8 cellular contexts compared by ENCODE assay signal in the genomic region with DNA sequence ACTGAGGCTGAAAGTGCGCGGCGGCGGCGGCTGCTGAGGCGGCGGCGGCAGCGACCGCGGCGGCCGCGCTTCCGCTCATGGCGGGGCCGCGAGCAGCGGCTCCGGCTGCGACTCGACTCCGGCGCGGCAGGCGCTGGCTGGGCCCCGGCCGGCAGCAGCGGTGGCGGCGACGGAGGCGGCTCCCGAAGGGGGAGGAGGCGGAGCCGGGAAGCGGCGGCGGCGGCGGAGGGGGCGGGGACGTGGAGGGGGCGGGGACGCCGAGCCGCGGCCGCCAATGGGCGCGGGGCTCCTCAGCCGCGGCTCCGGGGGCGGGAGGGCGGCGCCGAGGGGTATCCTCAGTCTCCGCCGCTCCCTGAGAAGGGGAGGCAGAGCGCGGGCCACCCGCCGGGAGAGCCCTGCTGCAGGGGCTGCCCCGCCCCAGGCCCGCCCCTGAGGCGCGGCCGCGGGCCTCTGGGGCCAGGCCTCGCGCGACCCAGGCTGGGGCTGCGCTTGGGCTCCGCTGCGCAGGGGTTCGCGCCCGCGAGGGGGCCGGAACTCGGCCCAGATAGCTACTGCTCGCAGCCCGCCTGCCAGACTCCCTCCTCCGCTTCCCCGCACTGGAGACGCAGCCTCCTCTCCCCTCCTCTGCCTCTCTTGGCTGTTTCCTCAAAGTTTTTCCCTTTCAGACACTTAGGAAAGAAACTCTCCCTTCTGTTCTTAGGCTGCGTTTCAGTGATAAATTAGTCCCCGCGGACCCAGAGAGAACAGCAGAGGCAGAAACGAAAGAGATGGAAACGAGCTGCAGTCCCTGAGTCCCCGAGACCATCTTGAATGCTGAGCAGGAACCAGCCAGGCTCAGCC.
DNase-seq lines count a peak whose midpoint lies in the region; ATAC-seq, FAIRE-seq and TF ChIP-seq lines count a peak whose summit lies in the region.

No MANE protein-coding gene starts in this region.

- H2AFZ ChIP-seq in astrocyte (ENCODE audit: low read depth, low read length) (peak overlapping the region; percentile 93), hepatocyte (peak overlapping the region; percentile 94)

- peaks cover 40% of the 10 kb centered on the region for H3K79me2 ChIP-seq in astrocyte (ENCODE audit: insufficient read depth, low read length)
- peaks cover 44% of the 10 kb centered on the region for H3K79me2 ChIP-seq in hepatocyte

- H4K20me1 ChIP-seq in astrocyte (ENCODE audit: insufficient read depth, low read length), result peaks cover 31% of the 10 kb centered on the region
- H4K20me1 ChIP-seq in hepatocyte (ENCODE audit: insufficient read depth, poor library complexity, severe bottlenecking), result peaks cover 18% of the 10 kb centered on the region

- ATAC-seq in GM18502 (IDR thresholded peaks at IDR 0.05; ENCODE audit: poor library complexity, unreplicated experiment), result peak; percentile 89
- ATAC-seq in HG02943 (IDR thresholded peaks at IDR 0.05; ENCODE audit: low read depth, unreplicated experiment), result peak; percentile 68

- H3K27me3 ChIP-seq in astrocyte (ENCODE audit: insufficient read depth, low read length) (no peaks in the 10 kb centered on the region), hepatocyte (no peaks in the 10 kb centered on the region)

- no peaks in the 10 kb centered on the region for H3K36me3 ChIP-seq in astrocyte (ENCODE audit: insufficient read depth, low read length)
- no peaks in the 10 kb centered on the region for H3K36me3 ChIP-seq in hepatocyte (replicated peaks; ENCODE audit: insufficient read depth, low read depth)

- H3K4me1 ChIP-seq in astrocyte (ENCODE audit: insufficient read depth, low read length) (peaks cover 19% of the 10 kb centered on the region), hepatocyte (ENCODE audit: insufficient read depth) (peaks cover 25% of the 10 kb centered on the region)

- H3K36me3 Mint-ChIP-seq in astrocyte (ENCODE audit: low read depth, unreplicated experiment), result peaks cover under 1% of the 10 kb centered on the region

- TF ChIP-seq CTCF in astrocyte (IDR thresholded peaks at IDR 0.05; ENCODE audit: insufficient read depth, low read depth, low read length) (no peak), hepatocyte (IDR thresholded peaks at IDR 0.05; ENCODE audit: poor library complexity) (peak; percentile 3), retinal pigment epithelial cell (conservative IDR thresholded peaks at IDR 0.05; ENCODE audit: low read depth, low read length) (no peak)

- DNase-seq in NCI-H1930 (lab: John Stamatoyannopoulos, UW), result peak; percentile 90 to 96
- DNase-seq in T-helper 22 cell (ENCODE audit: low read depth), result peak; percentile 87
- DNase-seq in astrocyte (ENCODE audit: low read depth), result peak; percentile 79
- DNase-seq in hepatocyte (ENCODE audit: low spot score), result peak; percentile 98
- peak; percentile 58 for DNase-seq in retinal pigment epithelial cell (ENCODE audit: low read depth)
- no peak for DNase-seq in cortex of kidney (lab: John Stamatoyannopoulos, UW)

- no peaks in the 10 kb centered on the region for H3K27me3 Mint-ChIP-seq in astrocyte (ENCODE audit: low read depth, unreplicated experiment)

- H3K9me3 Mint-ChIP-seq in astrocyte (ENCODE audit: unreplicated experiment), result no peaks in the 10 kb centered on the region

- H3K9me3 ChIP-seq in astrocyte (ENCODE audit: insufficient read depth, low read depth, low read length) (no peaks in the 10 kb centered on the region), hepatocyte (ENCODE audit: low read depth) (no peaks in the 10 kb centered on the region)

- H3K4me3 ChIP-seq in astrocyte (ENCODE audit: insufficient read depth, low read depth, low read length) (peak overlapping the region; percentile 69), hepatocyte (peak overlapping the region; percentile 57), retinal pigment epithelial cell (ENCODE audit: low read length) (peak overlapping the region; percentile 67)

- peak overlapping the region; percentile 83 for H3K27ac ChIP-seq in astrocyte (ENCODE audit: low read depth, low read length)
- peak overlapping the region; percentile 98 for H3K27ac ChIP-seq in hepatocyte

- peaks cover 19% of the 10 kb centered on the region for H3K4me1 Mint-ChIP-seq in astrocyte (ENCODE audit: low read depth, unreplicated experiment)

- FAIRE-seq in astrocyte (lab: Jason Lieb, UNC), result no peak

- peak overlapping the region; percentile 95 for H3K27ac Mint-ChIP-seq in astrocyte (ENCODE audit: unreplicated experiment)

- H3K9ac ChIP-seq in astrocyte (ENCODE audit: low read length), result peak overlapping the region; percentile 89

- H3K4me2 ChIP-seq in astrocyte (ENCODE audit: low read length) (peak overlapping the region; percentile 96), hepatocyte (peak overlapping the region; percentile 85)

- WGBS in hepatocyte (ENCODE audit: low lambda C conversion rate, missing lambda C conversion rate), result 3% methylated on average over 20 of the region's 93 CpGs

- H3K9me2 ChIP-seq in hepatocyte (replicated peaks; ENCODE audit: insufficient read depth), result no peaks in the 10 kb centered on the region

- H3K4me3 Mint-ChIP-seq in astrocyte (ENCODE audit: unreplicated experiment), result peak overlapping the region; percentile 90
